ENCODE assay signal across 12 cellular contexts in the genomic region with DNA sequence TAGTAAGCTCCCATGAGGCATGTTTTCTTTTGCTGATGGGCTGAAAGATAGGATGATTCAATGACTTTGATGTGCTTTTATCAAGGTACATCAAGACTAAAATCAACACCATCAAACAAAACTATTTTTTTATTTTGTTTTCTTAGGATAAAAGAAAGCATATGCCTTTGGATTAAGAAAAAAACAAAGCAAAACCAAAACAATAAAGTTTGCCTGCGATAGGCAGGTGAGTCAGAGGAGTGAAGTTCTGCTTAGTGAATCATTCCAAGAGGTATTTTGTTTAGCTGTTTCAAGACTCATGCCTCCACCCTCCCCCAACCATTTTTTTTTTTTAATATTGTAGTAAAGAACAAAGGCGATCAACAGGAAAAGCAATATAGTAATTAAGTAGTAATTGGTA.
A peak's percentile ranks its signal among the peaks of the same experiment; 100 is the strongest.
DNase-seq lines count a peak whose midpoint lies in the region; ATAC-seq, FAIRE-seq and TF ChIP-seq lines count a peak whose summit lies in the region.
"Had no signal": no experiment of that assay in that cellular context is flagged by ENCODE, and none has a peak within 500 bp of the region (broad histone marks: within the 10 kb centered on the region; RNA-seq: fewer than 3 reads in every experiment).

No MANE protein-coding gene starts in this region.

- 57% methylated on average over 2 of the region's 2 CpGs for WGBS in pancreas, 2 donors

- H3K27me3 ChIP-seq in pancreas: peaks cover 0 to 10% (median 0%) of the 10 kb centered on the region in 4 donors

- DNase-seq in Caki2 (ENCODE audit: low read depth) (peak; percentile 70), astrocyte of the hippocampus (ENCODE audit: low read depth, low spot score) (peak; percentile 66), kidney glomerular epithelial cell (lab: John Stamatoyannopoulos, UW) (peak; percentile 82), T-helper 9 cell (no peak), pancreas (no peak)
- DNase-seq in activated CD8-positive, alpha-beta T cell treated with anti-CD3 and anti-CD28 coated beads, Interleukin-2, amount 10 ng/mL, durations not matched to agents 7 days and 5 days: no peak
- DNase-seq: NCI-H1436 had no signal

- no peak overlapping the region for H3K4me3 Mint-ChIP-seq in activated CD8-positive, alpha-beta T cell treated with anti-CD3 and anti-CD28 coated beads, Interleukin-2, amount 10 ng/mL, durations not matched to agents 7 days and 5 days
- H3K4me3 Mint-ChIP-seq: activated naive CD4-positive, alpha-beta T cell treated with anti-CD3 and anti-CD28 coated beads, Interleukin-2, amount 50 U/mL, for 24 hours; CD14-positive monocyte had no signal

- no peaks in the 10 kb centered on the region for H3K27me3 Mint-ChIP-seq in activated CD8-positive, alpha-beta T cell treated with anti-CD3 and anti-CD28 coated beads, Interleukin-2, amount 10 ng/mL, durations not matched to agents 7 days and 5 days (ENCODE audit: low read depth)
- H3K27me3 Mint-ChIP-seq: activated naive CD4-positive, alpha-beta T cell treated with anti-CD3 and anti-CD28 coated beads, Interleukin-2, amount 50 U/mL, for 24 hours; progenitor cell of endocrine pancreas had no signal

- H3K36me3 ChIP-seq in pancreas: no peaks in the 10 kb centered on the region

- no peak overlapping the region for H3K4me3 ChIP-seq in pancreas

- in situ Hi-C loops in Caki2 (cut with HindIII; ENCODE audit: low pct_unique_long_range_greater_than_20kb, low sequenced_read_pairs): no loop called here

- POLR2A ChIA-PET in activated CD8-positive, alpha-beta T cell treated with anti-CD3 and anti-CD28 coated beads, Interleukin-2, amount 10 ng/mL, durations not matched to agents 7 days and 5 days (lab: Charles Lee): no interaction called here

- no peaks in the 10 kb centered on the region for H3K4me1 ChIP-seq in pancreas

- intact Hi-C loops in pancreas (cut with DNase I): no loop called here

- no peak for TF ChIP-seq EP300 in Ishikawa (IDR thresholded peaks at IDR 0.05; ENCODE audit: borderline replicate concordance)

- no peak for TF ChIP-seq CTCF in pancreas (IDR thresholded peaks at IDR 0.05)

- FAIRE-seq in pancreas (lab: Jason Lieb, UNC): no peak

- H3K4me1 Mint-ChIP-seq in activated CD8-positive, alpha-beta T cell treated with anti-CD3 and anti-CD28 coated beads, Interleukin-2, amount 10 ng/mL, durations not matched to agents 7 days and 5 days (ENCODE audit: low read depth): no peaks in the 10 kb centered on the region
- H3K4me1 Mint-ChIP-seq: activated naive CD4-positive, alpha-beta T cell treated with anti-CD3 and anti-CD28 coated beads, Interleukin-2, amount 50 U/mL, for 24 hours; CD14-positive monocyte had no signal

- ATAC-seq in pancreas: no peak
- ATAC-seq in activated CD8-positive, alpha-beta T cell treated with anti-CD3 and anti-CD28 coated beads, Interleukin-2, amount 10 ng/mL, durations not matched to agents 7 days and 5 days: no peak
- ATAC-seq in GM21529 (IDR thresholded peaks at IDR 0.05; ENCODE audit: unreplicated experiment): no peak

- no peaks in the 10 kb centered on the region for H3K9me3 ChIP-seq in pancreas

- CTCF ChIA-PET in activated CD8-positive, alpha-beta T cell treated with anti-CD3 and anti-CD28 coated beads, Interleukin-2, amount 10 ng/mL, durations not matched to agents 7 days and 5 days (lab: Charles Lee): no interaction called here

- H3K27ac ChIP-seq in pancreas: no peak overlapping the region

- no peak for TF ChIP-seq RAD21 in Ishikawa (IDR thresholded peaks at IDR 0.05; ENCODE audit: low read depth)

- no peaks in the 10 kb centered on the region for H3K9me3 Mint-ChIP-seq in activated CD8-positive, alpha-beta T cell treated with anti-CD3 and anti-CD28 coated beads, Interleukin-2, amount 10 ng/mL, durations not matched to agents 7 days and 5 days (ENCODE audit: insufficient read depth)
- H3K9me3 Mint-ChIP-seq: activated naive CD4-positive, alpha-beta T cell treated with anti-CD3 and anti-CD28 coated beads, Interleukin-2, amount 50 U/mL, for 24 hours; CD14-positive monocyte had no signal

- H3K36me3 Mint-ChIP-seq in activated CD8-positive, alpha-beta T cell treated with anti-CD3 and anti-CD28 coated beads, Interleukin-2, amount 10 ng/mL, durations not matched to agents 7 days and 5 days (ENCODE audit: low read depth): no peaks in the 10 kb centered on the region
- H3K36me3 Mint-ChIP-seq: activated naive CD4-positive, alpha-beta T cell treated with anti-CD3 and anti-CD28 coated beads, Interleukin-2, amount 50 U/mL, for 24 hours; CD14-positive monocyte had no signal

- no peak overlapping the region for H3K27ac Mint-ChIP-seq in activated CD8-positive, alpha-beta T cell treated with anti-CD3 and anti-CD28 coated beads, Interleukin-2, amount 10 ng/mL, durations not matched to agents 7 days and 5 days
- H3K27ac Mint-ChIP-seq: activated naive CD4-positive, alpha-beta T cell treated with anti-CD3 and anti-CD28 coated beads, Interleukin-2, amount 50 U/mL, for 24 hours; CD14-positive monocyte; progenitor cell of endocrine pancreas had no signal

TF ChIP-seq in Ishikawa, 13 proteins besides CTCF, POLR2A, EP300 and RAD21:
- TF ChIP-seq CREB1 (IDR thresholded peaks at IDR 0.05; ENCODE audit: low read depth) (no peak), TEAD4 (IDR thresholded peaks at IDR 0.05) (peak; percentile 20; the same call in 1 of the 2 replicates)

Comparison
In these comparisons a context has a peak if more than half of its experiments do, and no peak if none do; other contexts are left out.
1. DNase-seq: peak in Caki2 (single experiment), astrocyte of the hippocampus (single experiment) and kidney glomerular epithelial cell (single experiment); none in T-helper 9 cell (single experiment), pancreas (0 of 6) and activated CD8-positive, alpha-beta T cell treated with anti-CD3 and anti-CD28 coated beads, Interleukin-2, amount 10 ng/mL, durations not matched to agents 7 days and 5 days (single experiment).